In genomic region chr19:33460221-33460908, GRCh38 we compare ENCODE assay signal across 17 cellular contexts.
DNase-seq lines count a peak whose midpoint lies in the region; ATAC-seq and TF ChIP-seq lines count a peak whose summit lies in the region.
"Had no signal": no experiment of that assay in that cellular context is flagged by ENCODE, and none has a peak within 500 bp of the region (broad histone marks: within the 10 kb centered on the region; RNA-seq: fewer than 3 reads in every experiment).

No MANE protein-coding gene starts in this region.

- no peak overlapping the region for H3K27ac ChIP-seq in Peyer's patch
- H3K27ac ChIP-seq: 22Rv1, PC-9 had no signal

- H3K36me3 ChIP-seq in Peyer's patch, result peaks cover 0 to 45% (median 0%) of the 10 kb centered on the region in 3 donors
- H3K36me3 ChIP-seq: MG63 had no signal

- intact Hi-C loops in sciatic nerve (cut with DNase I), result no loop called here

- H3K4me1 ChIP-seq in Peyer's patch, result no peaks in the 10 kb centered on the region

- no peaks in the 10 kb centered on the region for H3K27me3 ChIP-seq in Peyer's patch
- H3K27me3 ChIP-seq: MG63 had no signal

- TF ChIP-seq POLR2A in Peyer's patch (IDR thresholded peaks at IDR 0.05), result no peak

- ATAC-seq in sciatic nerve, result no peak

- TF ChIP-seq CTCF in Peyer's patch (IDR thresholded peaks at IDR 0.05), result no peak

- H3K9me3 ChIP-seq in Peyer's patch, result no peaks in the 10 kb centered on the region
- H3K9me3 ChIP-seq: MG63 had no signal

- no peak overlapping the region for H3K4me3 ChIP-seq in Peyer's patch
- H3K4me3 ChIP-seq: MG63, PC-9 had no signal

- peak; percentile 19 for DNase-seq in activated CD4-positive, CD25-positive, alpha-beta regulatory T cell treated with anti-CD3 and anti-CD28 coated beads, Interleukin-2, amount 50 U/mL, for 72 hours
- no peak for DNase-seq in activated CD4-positive, CD25-positive, alpha-beta regulatory T cell (lab: John Stamatoyannopoulos, UW)
- peak in 2 of 3 donors; percentile 24 to 46 for DNase-seq in Peyer's patch
- DNase-seq in islet precursor cell, result peak; percentile 46
- DNase-seq in sciatic nerve (ENCODE audit: low spot score), result peak; percentile 31
- DNase-seq in GM03348 (ENCODE audit: low spot score), result no peak
- DNase-seq in NCI-H226, result no peak
- no peak for DNase-seq in A172 (ENCODE audit: low spot score)
- DNase-seq: C1 segment of cervical spinal cord, DMS153, EL, MG63, NCI-H1105 treated with DMSO at 0.1 percent for 48 hours, NCI-H187, NCI-H774, PC-9 had no signal

Comparison
In these comparisons a context has a peak if more than half of its experiments do, and no peak if none do; other contexts are left out.
1. DNase-seq: peak in activated CD4-positive, CD25-positive, alpha-beta regulatory T cell treated with anti-CD3 and anti-CD28 coated beads, Interleukin-2, amount 50 U/mL, for 72 hours (single experiment), Peyer's patch (2 of 3), islet precursor cell (single experiment) and sciatic nerve (single experiment); none in activated CD4-positive, CD25-positive, alpha-beta regulatory T cell (0 of 4), GM03348 (single experiment), NCI-H226 (single experiment) and A172 (single experiment).